8 cellular contexts compared by ENCODE assay signal in the genomic region with DNA sequence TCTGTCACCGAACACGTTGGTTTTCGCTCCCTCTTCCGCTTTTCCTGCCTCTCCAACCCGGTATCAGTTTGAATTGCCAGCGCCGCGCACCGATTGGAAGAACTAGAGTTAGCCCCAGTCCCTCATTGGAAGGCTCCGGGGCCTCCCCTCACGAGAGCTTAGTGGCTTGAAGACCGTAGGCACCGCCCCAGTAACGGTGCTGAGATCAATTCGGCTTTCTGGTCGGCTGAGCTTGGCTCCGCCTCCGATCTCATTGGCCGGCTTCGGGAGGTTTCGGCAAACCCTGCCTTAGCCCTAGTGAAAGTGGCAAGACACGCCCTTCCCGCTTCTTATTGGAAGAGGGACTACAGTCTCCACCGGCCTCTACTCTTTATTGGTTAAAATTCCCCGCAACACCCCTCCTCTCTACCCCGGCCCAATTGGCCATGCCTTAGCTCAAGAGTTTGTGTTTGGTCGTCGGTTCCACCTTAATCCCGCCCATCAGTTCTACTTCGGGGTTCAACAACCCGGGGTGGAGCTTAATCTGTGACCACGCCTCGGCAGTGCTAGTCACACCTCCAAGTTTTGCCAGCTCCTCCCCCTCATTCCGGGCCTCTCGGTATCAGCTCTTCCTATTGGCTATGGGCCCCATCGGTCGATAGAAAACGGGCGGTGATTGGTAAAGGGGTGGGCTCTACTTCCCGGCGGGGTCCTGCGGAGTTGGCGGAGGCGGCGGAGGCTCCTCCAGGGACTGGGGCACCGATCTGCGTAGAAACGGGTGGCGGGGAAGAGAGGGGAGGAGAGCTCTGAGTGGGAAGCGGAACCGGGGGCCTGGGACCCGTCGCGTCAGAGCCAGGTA. TPM values are rescaled to one million over a fixed set of nuclear protein-coding genes. Genes with fewer than 3 reads are reported as not detected.
DNase-seq lines count a peak whose midpoint lies in the region; ATAC-seq and TF ChIP-seq lines count a peak whose summit lies in the region.
"Not testable (repeated sequence)": the region's sequence is repeated elsewhere in the genome, so short reads cannot be mapped to it uniquely, and the experiment has no call there.

A gene (minus strand): TSS at position 51 of the 838 bp plus-strand sequence. CDS start 851 bp downstream, outside the sequence.
A gene (plus strand): TSS at position 686 of the 838 bp plus-strand sequence. CDS start 2,472 bp downstream, outside the sequence.

- not testable (repeated sequence) for H3K9me3 ChIP-seq in HAP-1; MM.1S (replicated peaks; ENCODE audit: insufficient read depth, low read length)

- not testable (repeated sequence) for H3K27me3 ChIP-seq in HAP-1 (ENCODE audit: low read depth); MM.1S (replicated peaks; ENCODE audit: insufficient read depth, low read length)

- peak within 1 kb of the TSS; percentile 59 for H3K27ac Mint-ChIP-seq in activated T-helper 17 cell treated with anti-CD3 and anti-CD28 coated beads, Interleukin-2, amount 50 U/mL, for 72 hours
- peak within 1 kb of the TSS; percentile 48 for H3K27ac Mint-ChIP-seq in nephron progenitor cell

- not testable (repeated sequence) for H3K27me3 Mint-ChIP-seq in activated T-helper 17 cell treated with anti-CD3 and anti-CD28 coated beads, Interleukin-2, amount 50 U/mL, for 72 hours; nephron progenitor cell (ENCODE audit: low read depth, poor library complexity)

- H3K36me3 ChIP-seq in HAP-1 (replicated peaks); MM.1S (replicated peaks; ENCODE audit: insufficient read depth, low read length): not testable (repeated sequence)

- not testable (repeated sequence) for H3K36me3 Mint-ChIP-seq in activated T-helper 17 cell treated with anti-CD3 and anti-CD28 coated beads, Interleukin-2, amount 50 U/mL, for 72 hours (ENCODE audit: low read depth); nephron progenitor cell (ENCODE audit: low read depth)

- H3K4me2 ChIP-seq in MM.1S (ENCODE audit: low read depth, low read length): not testable (repeated sequence)

- TF ChIP-seq CTCF in MM.1S (IDR thresholded peaks at IDR 0.05; ENCODE audit: low read length); fibroblast of pulmonary artery (IDR thresholded peaks at IDR 0.05; ENCODE audit: low read length, missing control alignments); nephron progenitor cell (IDR thresholded peaks at IDR 0.05): not testable (repeated sequence)

- not testable (repeated sequence) for H3K9me2 ChIP-seq in MM.1S (replicated peaks; ENCODE audit: insufficient read depth, low read length)

- not testable (repeated sequence) for H3K4me1 Mint-ChIP-seq in activated T-helper 17 cell treated with anti-CD3 and anti-CD28 coated beads, Interleukin-2, amount 50 U/mL, for 72 hours; nephron progenitor cell

- ATAC-seq in activated T-helper 17 cell treated with anti-CD3 and anti-CD28 coated beads, Interleukin-2, amount 50 U/mL, for 72 hours (replicated peaks): peak; percentile 85
- peak; percentile 90 for ATAC-seq in stimulated activated naive CD8-positive, alpha-beta T cell treated with anti-CD3 and anti-CD28 coated beads, Interleukin-15, Interleukin-2, amounts not matched to agents 100 U/mL and 50 U/mL, for 24 hours

- peak within 1 kb of the TSS; percentile 37 for H3K4me3 ChIP-seq in HAP-1
- H3K4me3 ChIP-seq in MM.1S (ENCODE audit: low read length): not testable (repeated sequence)
- H3K4me3 ChIP-seq in fibroblast of pulmonary artery (replicated peaks; ENCODE audit: low read depth, low read length): peak within 1 kb of the TSS; percentile 49

- not testable (repeated sequence) for H3K27ac ChIP-seq in MM.1S (ENCODE audit: low read length)

- H3K9me3 Mint-ChIP-seq in activated T-helper 17 cell treated with anti-CD3 and anti-CD28 coated beads, Interleukin-2, amount 50 U/mL, for 72 hours; nephron progenitor cell: not testable (repeated sequence)

- H3K9ac ChIP-seq in MM.1S (ENCODE audit: low read length): not testable (repeated sequence)

- peak; percentile 100 for DNase-seq in EH (ENCODE audit: low read depth)
- peak; percentile 93 to 94 for DNase-seq in HAP-1 (ENCODE audit: low spot score in 2 of 2)
- DNase-seq in MM.1S: peak; percentile 93
- peak; percentile 94 to 97 for DNase-seq in SHP77 (lab: John Stamatoyannopoulos, UW)
- peak; percentile 99 for DNase-seq in fibroblast of pulmonary artery (ENCODE audit: low read depth)
- peak; percentile 80 for DNase-seq in nephron progenitor cell
- peak; percentile 82 for DNase-seq in stimulated activated naive CD8-positive, alpha-beta T cell treated with anti-CD3 and anti-CD28 coated beads, Interleukin-15, Interleukin-2, amounts not matched to agents 100 U/mL and 50 U/mL, for 24 hours

- H3K4me3 Mint-ChIP-seq in activated T-helper 17 cell treated with anti-CD3 and anti-CD28 coated beads, Interleukin-2, amount 50 U/mL, for 72 hours: peak within 1 kb of the TSS; percentile 79
- H3K4me3 Mint-ChIP-seq in nephron progenitor cell: peak within 1 kb of the TSS; percentile 89

- H4K20me1 ChIP-seq in MM.1S (ENCODE audit: insufficient read depth, low read length): not testable (repeated sequence)

- not testable (repeated sequence) for H3K4me1 ChIP-seq in HAP-1; MM.1S (ENCODE audit: low read length)

- in situ Hi-C loops in HAP-1 (cut with MboI; ENCODE audit: low sequenced_read_pairs): not testable (repeated sequence)

- not testable (repeated sequence) for H2AFZ ChIP-seq in MM.1S (ENCODE audit: low read length)

- H3F3A ChIP-seq in MM.1S (ENCODE audit: insufficient read depth, low read length): not testable (repeated sequence)

- H3K79me2 ChIP-seq in MM.1S (ENCODE audit: low read length): not testable (repeated sequence)

RNA-seq across cellular contexts. Expression of the first gene that starts in this region (rescaled TPM):
- total RNA-seq in activated T-helper 17 cell treated with anti-CD3 and anti-CD28 coated beads, Interleukin-2, amount 50 U/mL, for 72 hours: 10 to 100 TPM; 18.6 to 22.9 TPM

RNA-seq across cellular contexts. Expression of the second gene that starts in this region (rescaled TPM):
- total RNA-seq in activated T-helper 17 cell treated with anti-CD3 and anti-CD28 coated beads, Interleukin-2, amount 50 U/mL, for 72 hours: 10 to 100 TPM; 18.7 to 27.6 TPM
